26 cellular contexts compared by ENCODE assay signal in the genomic region with DNA sequence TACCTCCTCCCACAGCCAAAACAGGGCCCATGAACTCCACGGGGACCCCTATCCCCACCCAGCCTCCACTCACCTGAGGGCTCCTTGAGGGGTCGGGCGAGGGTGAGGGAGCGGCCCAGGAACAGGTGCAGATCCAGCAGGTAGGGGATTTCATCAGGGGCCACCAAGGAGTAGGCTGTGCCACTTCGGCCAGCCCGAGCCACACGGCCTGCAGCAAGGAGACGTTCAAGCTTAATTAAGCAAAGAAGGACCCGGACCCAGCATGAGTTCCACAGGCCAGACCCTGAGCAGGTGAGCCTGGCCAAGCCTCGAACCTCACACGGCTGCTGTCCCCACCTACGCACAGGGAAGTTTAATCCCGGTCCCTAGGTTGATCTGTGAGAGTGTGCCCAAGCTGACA. TPM values are rescaled to one million over a fixed set of nuclear protein-coding genes. Genes with fewer than 3 reads are reported as not detected.
"Had no signal": no experiment of that assay in that cellular context is flagged by ENCODE, and none has a peak within 500 bp of the region (broad histone marks: within the 10 kb centered on the region; RNA-seq: fewer than 3 reads in every experiment).

No MANE protein-coding gene starts in this region.

- H3K27ac ChIP-seq: breast epithelium, colonic mucosa, PC-9, VCaP had no signal

- H3K27ac Mint-ChIP-seq: activated CD4-positive, alpha-beta memory T cell treated with anti-CD3 and anti-CD28 coated beads, Interleukin-2, amount 10 ng/mL, durations not matched to agents 7 days and 5 days; activated CD4-positive, alpha-beta T cell treated with anti-CD3 and anti-CD28 coated beads for 36 hours; activated naive CD4-positive, alpha-beta T cell treated with anti-CD3 and anti-CD28 coated beads, Interleukin-2, amount 50 U/mL, for 24 hours; activated T-helper 1 cell treated with anti-CD3 and anti-CD28 coated beads, Interleukin-12 subunit alpha, Interleukin-12 subunit beta, Interleukin-2, Interleukin-4 antibody, amounts not matched to agents 30 ng/mL and 10 ng/mL and 1 ng/mL, durations not matched to agents 14 hours and 24 hours and 36 hours; T-cell had no signal

- H3K4me1 ChIP-seq: breast epithelium, colonic mucosa had no signal

- H3K9me3 Mint-ChIP-seq: activated CD4-positive, alpha-beta memory T cell treated with anti-CD3 and anti-CD28 coated beads, Interleukin-2, amount 10 ng/mL, durations not matched to agents 7 days and 5 days; activated naive CD4-positive, alpha-beta T cell treated with anti-CD3 and anti-CD28 coated beads, Interleukin-2, amount 50 U/mL, for 24 hours; activated T-helper 1 cell treated with anti-CD3 and anti-CD28 coated beads, Interleukin-12 subunit alpha, Interleukin-12 subunit beta, Interleukin-2, Interleukin-4 antibody, amounts not matched to agents 30 ng/mL and 10 ng/mL and 1 ng/mL, durations not matched to agents 14 hours and 24 hours and 36 hours; T-cell had no signal

- ATAC-seq: activated CD4-positive, alpha-beta T cell treated with anti-CD3 and anti-CD28 coated beads for 36 hours; T-cell had no signal

- H3K4me3 Mint-ChIP-seq: activated CD4-positive, alpha-beta memory T cell treated with anti-CD3 and anti-CD28 coated beads, Interleukin-2, amount 10 ng/mL, durations not matched to agents 7 days and 5 days; activated CD4-positive, alpha-beta T cell treated with anti-CD3 and anti-CD28 coated beads for 36 hours; activated naive CD4-positive, alpha-beta T cell treated with anti-CD3 and anti-CD28 coated beads, Interleukin-2, amount 50 U/mL, for 24 hours; activated T-helper 1 cell treated with anti-CD3 and anti-CD28 coated beads, Interleukin-12 subunit alpha, Interleukin-12 subunit beta, Interleukin-2, Interleukin-4 antibody, amounts not matched to agents 30 ng/mL and 10 ng/mL and 1 ng/mL, durations not matched to agents 14 hours and 24 hours and 36 hours; T-cell had no signal

- H3K4me3 ChIP-seq: breast epithelium, colonic mucosa, MG63, PC-9 had no signal

- H3K9me3 ChIP-seq: breast epithelium, colonic mucosa, MG63 had no signal

- H3K4me2 ChIP-seq: PC-9 had no signal

- H3K27me3 Mint-ChIP-seq: activated CD4-positive, alpha-beta memory T cell treated with anti-CD3 and anti-CD28 coated beads, Interleukin-2, amount 10 ng/mL, durations not matched to agents 7 days and 5 days; activated CD4-positive, alpha-beta T cell treated with anti-CD3 and anti-CD28 coated beads for 36 hours; activated naive CD4-positive, alpha-beta T cell treated with anti-CD3 and anti-CD28 coated beads, Interleukin-2, amount 50 U/mL, for 24 hours; T-cell had no signal

- H2AFZ ChIP-seq: PC-9 had no signal

- H3K27me3 ChIP-seq: breast epithelium, colonic mucosa, MG63 had no signal

- DNase-seq: activated CD4-positive, alpha-beta memory T cell treated with anti-CD3 and anti-CD28 coated beads, Interleukin-2, amount 10 ng/mL, durations not matched to agents 7 days and 5 days; activated CD4-positive, alpha-beta T cell treated with anti-CD3 and anti-CD28 coated beads for 36 hours; activated CD4-positive, alpha-beta T cell treated with anti-CD3 and anti-CD28 coated beads, Interleukin-2, amount 50 U/mL, for 1 hour; activated CD8-positive, alpha-beta memory T cell treated with anti-CD3 and anti-CD28 coated beads, Interleukin-2, amount 50 U/mL, for 4 hours; activated effector memory CD4-positive, alpha-beta T cell treated with Interleukin-2 at 50 U/mL for 16 hours; activated naive CD4-positive, alpha-beta T cell; caudate nucleus; colonic mucosa; MG63; MV-4-11; NCI-H1092 treated with DMSO at 0.1 percent for 48 hours; NCI-H1436; NCI-H187; NCI-H2081; NCI-H510A treated with DMSO at 0.1 percent for 48 hours; NCI-H69; NK-92 treated with Interleukin-12 subunit alpha and Interleukin-12 subunit beta, amount 100 ng/mL, for 24 hours; SIG-M5; T-cell had no signal

RNA-seq across cellular contexts. Expression of gene CFAP73, which starts 20.2 kb away (rescaled TPM):
- total RNA-seq: aorta, RPMI7951 had no signal

RNA-seq across cellular contexts. Expression of gene RASAL1, which starts 34.1 kb away (rescaled TPM):
- total RNA-seq: aorta, RPMI7951 had no signal
- polyA plus RNA-seq: aorta had no signal
